In genomic region chr10:1057106-1057657, GRCh38 we compare ENCODE assay signal across 8 cellular contexts. TPM values are rescaled to one million over a fixed set of nuclear protein-coding genes. Genes with fewer than 3 reads are reported as not detected.
A peak's percentile ranks its signal among the peaks of the same experiment; 100 is the strongest.
DNase-seq lines count a peak whose midpoint lies in the region; ATAC-seq and FAIRE-seq lines count a peak whose summit lies in the region.

No MANE protein-coding gene starts in this region.

- H3K4me3 ChIP-seq in skin epidermis = peak overlapping the region; percentile 67 to 90 (median 80)

- intact Hi-C loops in activated T-helper 2 cell treated with anti-CD3 and anti-CD28 coated beads, Interferon-gamma antibody, Interleukin-2, Interleukin-4, amounts not matched to agents 10 μg/mL and 5 μg/mL and 100 μg/mL, durations not matched to agents 14 hours and 24 hours and 36 hours (cut with micrococcal nuclease) = loop anchor here (5.0 kb wide), 1 partner anchor 35 kb away; no protein-coding TSS in a partner anchor

- ATAC-seq in HG02798 (IDR thresholded peaks at IDR 0.05; ENCODE audit: poor library complexity, unreplicated experiment) = no peak

- FAIRE-seq in GM18507 (lab: Jason Lieb, UNC) (peak; percentile 69), RCC 7860 (lab: Jason Lieb, UNC) (no peak)

- peak overlapping the region; percentile 95 for H3K4me3 Mint-ChIP-seq in activated T-helper 2 cell treated with anti-CD3 and anti-CD28 coated beads, Interferon-gamma antibody, Interleukin-2, Interleukin-4, amounts not matched to agents 10 μg/mL and 5 μg/mL and 100 μg/mL, durations not matched to agents 14 hours and 24 hours and 36 hours (ENCODE audit: low read depth)

- peaks cover 72% of the 10 kb centered on the region for H3K4me1 Mint-ChIP-seq in activated T-helper 2 cell treated with anti-CD3 and anti-CD28 coated beads, Interferon-gamma antibody, Interleukin-2, Interleukin-4, amounts not matched to agents 10 μg/mL and 5 μg/mL and 100 μg/mL, durations not matched to agents 14 hours and 24 hours and 36 hours (ENCODE audit: low read depth)

- H3K9me3 Mint-ChIP-seq in activated T-helper 2 cell treated with anti-CD3 and anti-CD28 coated beads, Interferon-gamma antibody, Interleukin-2, Interleukin-4, amounts not matched to agents 10 μg/mL and 5 μg/mL and 100 μg/mL, durations not matched to agents 14 hours and 24 hours and 36 hours = no peaks in the 10 kb centered on the region

- H3K27ac Mint-ChIP-seq in activated T-helper 2 cell treated with anti-CD3 and anti-CD28 coated beads, Interferon-gamma antibody, Interleukin-2, Interleukin-4, amounts not matched to agents 10 μg/mL and 5 μg/mL and 100 μg/mL, durations not matched to agents 14 hours and 24 hours and 36 hours = peak overlapping the region; percentile 87

- DNase-seq in GM18507 (ENCODE audit: extremely low spot score, insufficient read length, low read depth) = no peak
- DNase-seq in HK-2 (ENCODE audit: unreplicated experiment) = peak; percentile 10
- no peak for DNase-seq in activated T-helper 2 cell treated with anti-CD3 and anti-CD28 coated beads, Interferon-gamma antibody, Interleukin-2, Interleukin-4, amounts not matched to agents 10 μg/mL and 5 μg/mL and 100 μg/mL, durations not matched to agents 14 hours and 24 hours and 36 hours (ENCODE audit: low spot score)
- peak; percentile 27 for DNase-seq in hepatic stellate cell (ENCODE audit: low spot score)
- DNase-seq in RCC 7860 (ENCODE audit: low spot score) = no peak
- no peak for DNase-seq in AG08395 (ENCODE audit: low spot score)

- no peaks in the 10 kb centered on the region for H3K27me3 Mint-ChIP-seq in activated T-helper 2 cell treated with anti-CD3 and anti-CD28 coated beads, Interferon-gamma antibody, Interleukin-2, Interleukin-4, amounts not matched to agents 10 μg/mL and 5 μg/mL and 100 μg/mL, durations not matched to agents 14 hours and 24 hours and 36 hours (ENCODE audit: low read depth)

- H3K36me3 Mint-ChIP-seq in activated T-helper 2 cell treated with anti-CD3 and anti-CD28 coated beads, Interferon-gamma antibody, Interleukin-2, Interleukin-4, amounts not matched to agents 10 μg/mL and 5 μg/mL and 100 μg/mL, durations not matched to agents 14 hours and 24 hours and 36 hours (ENCODE audit: low read depth) = peaks cover 63% of the 10 kb centered on the region

- peak overlapping the region; percentile 67 to 100 (median 99) for H3K27ac ChIP-seq in skin epidermis

RNA-seq across cellular contexts. Expression of gene WDR37, which starts 1.0 kb away (rescaled TPM):
- total RNA-seq in activated T-helper 2 cell treated with anti-CD3 and anti-CD28 coated beads, Interferon-gamma antibody, Interleukin-2, Interleukin-4, amounts not matched to agents 10 μg/mL and 5 μg/mL and 100 μg/mL, durations not matched to agents 14 hours and 24 hours and 36 hours = 17.0 and 18.9 TPM in 2 replicates

RNA-seq across cellular contexts. Expression of gene IDI1, which starts 8.3 kb away (rescaled TPM):
- 80.1 and 89.6 TPM in 2 replicates for total RNA-seq in activated T-helper 2 cell treated with anti-CD3 and anti-CD28 coated beads, Interferon-gamma antibody, Interleukin-2, Interleukin-4, amounts not matched to agents 10 μg/mL and 5 μg/mL and 100 μg/mL, durations not matched to agents 14 hours and 24 hours and 36 hours

RNA-seq across cellular contexts. Expression of gene IDI2, which starts 31.5 kb away (rescaled TPM):
- not detected in 2 replicates for total RNA-seq in activated T-helper 2 cell treated with anti-CD3 and anti-CD28 coated beads, Interferon-gamma antibody, Interleukin-2, Interleukin-4, amounts not matched to agents 10 μg/mL and 5 μg/mL and 100 μg/mL, durations not matched to agents 14 hours and 24 hours and 36 hours

Comparison
In these comparisons a context has a peak if more than half of its experiments do, and no peak if none do; other contexts are left out.
1. DNase-seq: peak in HK-2 (single experiment) and hepatic stellate cell (single experiment); none in GM18507 (single experiment), activated T-helper 2 cell treated with anti-CD3 and anti-CD28 coated beads, Interferon-gamma antibody, Interleukin-2, Interleukin-4, amounts not matched to agents 10 μg/mL and 5 μg/mL and 100 μg/mL, durations not matched to agents 14 hours and 24 hours and 36 hours (single experiment), RCC 7860 (single experiment) and AG08395 (single experiment).